In the genomic region with DNA sequence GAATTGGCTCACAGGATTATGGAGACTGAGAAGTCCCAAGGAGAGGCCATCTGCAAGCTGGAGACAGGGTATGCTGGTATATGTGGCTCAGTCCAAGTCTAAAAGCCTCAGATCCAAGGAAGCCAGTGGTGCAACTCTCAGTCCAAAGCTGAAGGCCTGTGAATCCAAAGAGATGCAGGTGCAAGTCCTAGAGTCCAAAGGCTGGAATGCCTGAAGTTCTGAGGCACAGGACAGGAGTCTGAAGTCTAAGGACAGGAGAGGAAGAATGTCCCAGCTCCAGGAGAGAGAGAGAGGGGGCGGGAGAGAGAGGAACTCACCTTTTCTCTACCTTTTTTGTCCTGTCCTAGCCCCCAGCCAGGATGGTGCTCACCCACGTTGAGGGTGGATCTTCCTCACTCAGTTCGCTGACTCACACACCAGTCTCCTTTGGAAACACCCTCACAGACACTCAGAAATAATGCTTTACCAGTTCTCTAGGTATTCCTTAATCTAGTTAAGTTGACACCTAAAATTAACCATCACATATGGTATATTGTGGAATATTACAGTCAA, we compare ENCODE assay signal across 17 cellular contexts. TPM values are rescaled to one million over a fixed set of nuclear protein-coding genes. Genes with fewer than 3 reads are reported as not detected.
"Had no signal": no experiment of that assay in that cellular context is flagged by ENCODE, and none has a peak within 500 bp of the region (broad histone marks: within the 10 kb centered on the region; RNA-seq: fewer than 3 reads in every experiment).

No MANE protein-coding gene starts in this region.

- H3K4me3 ChIP-seq: cardiac muscle cell, colonic mucosa, gastrocnemius medialis, neural progenitor cell, ovary, tibial artery, uterus had no signal

- H3K4me1 Mint-ChIP-seq: activated CD4-positive, alpha-beta T cell treated with anti-CD3 and anti-CD28 coated beads for 36 hours; activated naive CD8-positive, alpha-beta T cell treated with anti-CD3 and anti-CD28 coated beads, Interleukin-2, amount 50 U/mL, for 24 hours; stimulated activated effector memory CD8-positive, alpha-beta T cell treated with anti-CD3 and anti-CD28 coated beads, Interleukin-12 subunit alpha, Interleukin-12 subunit beta, amount 100 ng/mL, for 72 hours had no signal

- H3K9me3 ChIP-seq: colonic mucosa, gastrocnemius medialis, ovary, tibial artery, uterus had no signal

- H3K27me3 ChIP-seq: cardiac muscle cell, colonic mucosa, gastrocnemius medialis, neural progenitor cell, ovary, tibial artery, uterus had no signal

- H3K27me3 Mint-ChIP-seq: activated CD4-positive, alpha-beta T cell treated with anti-CD3 and anti-CD28 coated beads for 36 hours had no signal

- H3K36me3 Mint-ChIP-seq: neural progenitor cell; stimulated activated effector memory CD8-positive, alpha-beta T cell treated with anti-CD3 and anti-CD28 coated beads, Interleukin-12 subunit alpha, Interleukin-12 subunit beta, amount 100 ng/mL, for 72 hours had no signal

- H3K27ac ChIP-seq: cardiac muscle cell, colonic mucosa, gastrocnemius medialis, neural progenitor cell, ovary, tibial artery, uterus had no signal

- H3K9me3 Mint-ChIP-seq: activated CD8-positive, alpha-beta T cell treated with anti-CD3 and anti-CD28 coated beads for 36 hours; activated naive CD8-positive, alpha-beta T cell treated with anti-CD3 and anti-CD28 coated beads, Interleukin-2, amount 50 U/mL, for 24 hours; activated T-cell treated with anti-CD3 and anti-CD28 coated beads, Interleukin-2, amount 50 U/mL, for 72 hours; neural progenitor cell; stimulated activated effector memory CD8-positive, alpha-beta T cell treated with anti-CD3 and anti-CD28 coated beads, Interleukin-12 subunit alpha, Interleukin-12 subunit beta, amount 100 ng/mL, for 72 hours; T-helper 2 cell treated with Interferon-gamma antibody and Interleukin-4, amounts not matched to agents 5 μg/mL and 100 μg/mL, for 36 hours had no signal

- FAIRE-seq: kidney had no signal

- ATAC-seq: activated CD4-positive, alpha-beta T cell treated with anti-CD3 and anti-CD28 coated beads for 36 hours; activated CD8-positive, alpha-beta T cell treated with anti-CD3 and anti-CD28 coated beads for 36 hours; activated naive CD8-positive, alpha-beta T cell treated with anti-CD3 and anti-CD28 coated beads, Interleukin-2, amount 50 U/mL, for 24 hours; activated T-cell treated with anti-CD3 and anti-CD28 coated beads, Interleukin-2, amount 50 U/mL, for 72 hours; gastrocnemius medialis; stimulated activated effector memory CD8-positive, alpha-beta T cell treated with anti-CD3 and anti-CD28 coated beads, Interleukin-12 subunit alpha, Interleukin-12 subunit beta, amount 100 ng/mL, for 72 hours had no signal

- H3K4me3 Mint-ChIP-seq: activated CD4-positive, alpha-beta T cell treated with anti-CD3 and anti-CD28 coated beads for 36 hours; activated CD8-positive, alpha-beta T cell treated with anti-CD3 and anti-CD28 coated beads for 36 hours; activated naive CD8-positive, alpha-beta T cell treated with anti-CD3 and anti-CD28 coated beads, Interleukin-2, amount 50 U/mL, for 24 hours; activated T-cell treated with anti-CD3 and anti-CD28 coated beads, Interleukin-2, amount 50 U/mL, for 72 hours; neural progenitor cell; stimulated activated effector memory CD8-positive, alpha-beta T cell treated with anti-CD3 and anti-CD28 coated beads, Interleukin-12 subunit alpha, Interleukin-12 subunit beta, amount 100 ng/mL, for 72 hours; T-helper 2 cell treated with Interferon-gamma antibody and Interleukin-4, amounts not matched to agents 5 μg/mL and 100 μg/mL, for 36 hours had no signal

- H3K27ac Mint-ChIP-seq: activated CD4-positive, alpha-beta T cell treated with anti-CD3 and anti-CD28 coated beads for 36 hours; activated CD8-positive, alpha-beta T cell treated with anti-CD3 and anti-CD28 coated beads for 36 hours; activated naive CD8-positive, alpha-beta T cell treated with anti-CD3 and anti-CD28 coated beads, Interleukin-2, amount 50 U/mL, for 24 hours; activated T-cell treated with anti-CD3 and anti-CD28 coated beads, Interleukin-2, amount 50 U/mL, for 72 hours; neural progenitor cell; stimulated activated effector memory CD8-positive, alpha-beta T cell treated with anti-CD3 and anti-CD28 coated beads, Interleukin-12 subunit alpha, Interleukin-12 subunit beta, amount 100 ng/mL, for 72 hours; T-helper 2 cell treated with Interferon-gamma antibody and Interleukin-4, amounts not matched to agents 5 μg/mL and 100 μg/mL, for 36 hours had no signal

- H3K4me1 ChIP-seq: colonic mucosa, gastrocnemius medialis, tibial artery, uterus had no signal

- DNase-seq: activated CD4-positive, alpha-beta T cell treated with anti-CD3 and anti-CD28 coated beads for 36 hours; activated CD8-positive, alpha-beta memory T cell treated with anti-CD3 and anti-CD28 coated beads, Interleukin-2, amount 50 U/mL, for 4 hours; activated CD8-positive, alpha-beta T cell treated with anti-CD3 and anti-CD28 coated beads for 36 hours; activated gamma-delta T cell treated with Interleukin-2 at 50 U/mL for 16 hours; activated naive CD8-positive, alpha-beta T cell treated with anti-CD3 and anti-CD28 coated beads, Interleukin-2, amount 50 U/mL, for 24 hours; activated T-cell treated with anti-CD3 and anti-CD28 coated beads, Interleukin-2, amount 50 U/mL, for 72 hours; colonic mucosa; gastrocnemius medialis; kidney; ovary; tibial artery; uterus had no signal

- H3K36me3 ChIP-seq: cardiac muscle cell, colonic mucosa, gastrocnemius medialis, neural progenitor cell, ovary, tibial artery, uterus had no signal

RNA-seq across cellular contexts. Expression of a gene that starts 49.6 kb away (rescaled TPM):
- total RNA-seq: activated CD4-positive, alpha-beta T cell treated with anti-CD3 and anti-CD28 coated beads for 36 hours; activated CD8-positive, alpha-beta T cell treated with anti-CD3 and anti-CD28 coated beads for 36 hours; activated T-cell treated with anti-CD3 and anti-CD28 coated beads, Interleukin-2, amount 50 U/mL, for 72 hours; myocyte had no signal
